Comparison of ENCODE assay signal across 1 cellular context in genomic region chr20:63658749-63659187, GRCh38.
TF ChIP-seq lines count a peak whose summit lies in the region.

No MANE protein-coding gene starts in this region.

TF ChIP-seq in HepG2, 621 proteins besides CTCF, POLR2A, EP300 and RAD21 (continued from another document and continues in another):
- TF ChIP-seq ZBTB4 (CRISPR knock-in tag; IDR thresholded peaks at IDR 0.05; ENCODE audit: borderline replicate concordance), result peak; percentile 71; the same call in 1 of the 2 replicates
- no peak; the same call in 1 of the 2 replicates for TF ChIP-seq ZNF431 (CRISPR knock-in tag; IDR thresholded peaks at IDR 0.05; ENCODE audit: borderline replicate concordance, low read depth)
- TF ChIP-seq RXRB (CRISPR knock-in tag; IDR thresholded peaks at IDR 0.05; ENCODE audit: borderline replicate concordance), result no peak
- TF ChIP-seq, protein P1, sequence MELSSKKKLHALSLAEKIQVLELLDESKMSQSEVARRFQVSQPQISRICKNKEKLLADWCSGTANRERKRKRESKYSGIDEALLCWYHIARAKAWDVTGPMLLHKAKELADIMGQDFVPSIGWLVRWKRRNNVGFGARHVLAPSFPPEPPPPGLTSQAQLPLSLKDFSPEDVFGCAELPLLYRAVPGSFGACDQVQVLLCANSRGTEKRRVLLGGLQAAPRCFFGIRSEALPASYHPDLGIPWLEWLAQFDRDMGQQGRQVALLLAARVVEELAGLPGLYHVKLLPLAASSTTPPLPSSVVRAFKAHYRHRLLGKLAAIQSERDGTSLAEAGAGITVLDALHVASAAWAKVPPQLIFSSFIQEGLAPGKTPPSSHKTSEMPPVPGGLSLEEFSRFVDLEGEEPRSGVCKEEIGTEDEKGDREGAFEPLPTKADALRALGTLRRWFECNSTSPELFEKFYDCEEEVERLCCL (CRISPR knock-in tag; IDR thresholded peaks at IDR 0.05; ENCODE audit: borderline replicate concordance), result peak; percentile 75; the same call in 1 of the 2 replicates
- peak; percentile 80; the same call in 1 of the 2 replicates for TF ChIP-seq ZNF879 (CRISPR knock-in tag; IDR thresholded peaks at IDR 0.05)
- no peak for TF ChIP-seq ATM (IDR thresholded peaks at IDR 0.05; ENCODE audit: borderline replicate concordance)
- TF ChIP-seq MTA3 (CRISPR knock-in tag; IDR thresholded peaks at IDR 0.05), result no peak
- no peak for TF ChIP-seq ZFP82 (CRISPR knock-in tag; IDR thresholded peaks at IDR 0.05; ENCODE audit: borderline replicate concordance)
- no peak for TF ChIP-seq ZNF101 (CRISPR knock-in tag; IDR thresholded peaks at IDR 0.05; ENCODE audit: borderline replicate concordance, low read depth)
- TF ChIP-seq MTF1 (CRISPR knock-in tag; IDR thresholded peaks at IDR 0.05), result no peak
- TF ChIP-seq ZNF776 (CRISPR knock-in tag; IDR thresholded peaks at IDR 0.05), result no peak
- TF ChIP-seq ZNF430 (CRISPR knock-in tag; IDR thresholded peaks at IDR 0.05), result no peak
- TF ChIP-seq HOXA5 (CRISPR knock-in tag; IDR thresholded peaks at IDR 0.05), result no peak
- 0 out of 2 replicates have a peak, but pooled peaks have one; percentile 62 for TF ChIP-seq ZNF512B (CRISPR knock-in tag; IDR thresholded peaks at IDR 0.05; ENCODE audit: borderline replicate concordance)
- no peak for TF ChIP-seq JDP2 (CRISPR knock-in tag; IDR thresholded peaks at IDR 0.05; ENCODE audit: borderline replicate concordance)
- TF ChIP-seq PHF21A (CRISPR knock-in tag; IDR thresholded peaks at IDR 0.05), result peak; percentile 36; the same call in 1 of the 2 replicates
- TF ChIP-seq TBX2 (CRISPR knock-in tag; IDR thresholded peaks at IDR 0.05; ENCODE audit: borderline replicate concordance), result peak; percentile 57; the same call in 1 of the 2 replicates
- TF ChIP-seq ZNF513 (CRISPR knock-in tag; conservative IDR thresholded peaks at IDR 0.05), result no peak
- no peak for TF ChIP-seq KLF11 (CRISPR knock-in tag; IDR thresholded peaks at IDR 0.05)
- TF ChIP-seq GATAD1 (CRISPR knock-in tag; IDR thresholded peaks at IDR 0.05), result no peak
- no peak for TF ChIP-seq NFRKB (IDR thresholded peaks at IDR 0.05)
- no peak for TF ChIP-seq PRDM15 (CRISPR knock-in tag; IDR thresholded peaks at IDR 0.05)
- TF ChIP-seq ZNF761 (CRISPR knock-in tag; conservative IDR thresholded peaks at IDR 0.05), result no peak
- no peak for TF ChIP-seq DPF2 (CRISPR knock-in tag; IDR thresholded peaks at IDR 0.05; ENCODE audit: borderline replicate concordance, low read depth)
- no peak for TF ChIP-seq ARNT (IDR thresholded peaks at IDR 0.05)
- TF ChIP-seq ZNF672 (CRISPR knock-in tag; IDR thresholded peaks at IDR 0.05), result no peak
- no peak for TF ChIP-seq POLR2G (IDR thresholded peaks at IDR 0.05; ENCODE audit: low read depth, low read length)
- no peak for TF ChIP-seq ZNF792 (CRISPR knock-in tag; IDR thresholded peaks at IDR 0.05)
- no peak for TF ChIP-seq FOXA1 (IDR thresholded peaks at IDR 0.05)
- no peak for TF ChIP-seq FOXA1 (CRISPR knock-in tag; IDR thresholded peaks at IDR 0.05)
- TF ChIP-seq TFDP2 (CRISPR knock-in tag; IDR thresholded peaks at IDR 0.05), result no peak
- 0 out of 2 replicates have a peak, but pooled peaks have one; percentile 16 for TF ChIP-seq ZNF670 (CRISPR knock-in tag; IDR thresholded peaks at IDR 0.05; ENCODE audit: borderline replicate concordance)
- TF ChIP-seq ZNF605 (CRISPR knock-in tag; IDR thresholded peaks at IDR 0.05), result no peak; the same call in 1 of the 2 replicates
- TF ChIP-seq ZNF556 (CRISPR knock-in tag; IDR thresholded peaks at IDR 0.05; ENCODE audit: borderline replicate concordance), result no peak
- 0 out of 2 replicates have a peak, but pooled peaks have one; percentile 2 for TF ChIP-seq ZNF747 (CRISPR knock-in tag; IDR thresholded peaks at IDR 0.05; ENCODE audit: borderline replicate concordance)
- TF ChIP-seq ZNF616 (CRISPR knock-in tag; IDR thresholded peaks at IDR 0.05; ENCODE audit: low read depth), result no peak; the same call in 1 of the 2 replicates
- TF ChIP-seq NR2F1 (CRISPR knock-in tag; IDR thresholded peaks at IDR 0.05), result no peak
- no peak for TF ChIP-seq FOSL2 (CRISPR knock-in tag; IDR thresholded peaks at IDR 0.05)
- TF ChIP-seq ZNF878 (CRISPR knock-in tag; IDR thresholded peaks at IDR 0.05), result no peak
- TF ChIP-seq GABPB1 (CRISPR knock-in tag; IDR thresholded peaks at IDR 0.05), result no peak
- TF ChIP-seq ZNF253 (CRISPR knock-in tag; IDR thresholded peaks at IDR 0.05; ENCODE audit: borderline replicate concordance), result no peak
- TF ChIP-seq ZNF775 (CRISPR knock-in tag; IDR thresholded peaks at IDR 0.05; ENCODE audit: borderline replicate concordance), result no peak
- TF ChIP-seq, protein P2, sequence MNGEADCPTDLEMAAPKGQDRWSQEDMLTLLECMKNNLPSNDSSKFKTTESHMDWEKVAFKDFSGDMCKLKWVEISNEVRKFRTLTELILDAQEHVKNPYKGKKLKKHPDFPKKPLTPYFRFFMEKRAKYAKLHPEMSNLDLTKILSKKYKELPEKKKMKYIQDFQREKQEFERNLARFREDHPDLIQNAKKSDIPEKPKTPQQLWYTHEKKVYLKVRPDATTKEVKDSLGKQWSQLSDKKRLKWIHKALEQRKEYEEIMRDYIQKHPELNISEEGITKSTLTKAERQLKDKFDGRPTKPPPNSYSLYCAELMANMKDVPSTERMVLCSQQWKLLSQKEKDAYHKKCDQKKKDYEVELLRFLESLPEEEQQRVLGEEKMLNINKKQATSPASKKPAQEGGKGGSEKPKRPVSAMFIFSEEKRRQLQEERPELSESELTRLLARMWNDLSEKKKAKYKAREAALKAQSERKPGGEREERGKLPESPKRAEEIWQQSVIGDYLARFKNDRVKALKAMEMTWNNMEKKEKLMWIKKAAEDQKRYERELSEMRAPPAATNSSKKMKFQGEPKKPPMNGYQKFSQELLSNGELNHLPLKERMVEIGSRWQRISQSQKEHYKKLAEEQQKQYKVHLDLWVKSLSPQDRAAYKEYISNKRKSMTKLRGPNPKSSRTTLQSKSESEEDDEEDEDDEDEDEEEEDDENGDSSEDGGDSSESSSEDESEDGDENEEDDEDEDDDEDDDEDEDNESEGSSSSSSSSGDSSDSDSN (CRISPR knock-in tag; IDR thresholded peaks at IDR 0.05), result peak; percentile 2; the same call in 1 of the 2 replicates
- no peak for TF ChIP-seq MAFF (IDR thresholded peaks at IDR 0.05; ENCODE audit: low read depth, low read length)
- TF ChIP-seq ZNF709 (CRISPR knock-in tag; IDR thresholded peaks at IDR 0.05), result no peak
- TF ChIP-seq, protein P3, sequence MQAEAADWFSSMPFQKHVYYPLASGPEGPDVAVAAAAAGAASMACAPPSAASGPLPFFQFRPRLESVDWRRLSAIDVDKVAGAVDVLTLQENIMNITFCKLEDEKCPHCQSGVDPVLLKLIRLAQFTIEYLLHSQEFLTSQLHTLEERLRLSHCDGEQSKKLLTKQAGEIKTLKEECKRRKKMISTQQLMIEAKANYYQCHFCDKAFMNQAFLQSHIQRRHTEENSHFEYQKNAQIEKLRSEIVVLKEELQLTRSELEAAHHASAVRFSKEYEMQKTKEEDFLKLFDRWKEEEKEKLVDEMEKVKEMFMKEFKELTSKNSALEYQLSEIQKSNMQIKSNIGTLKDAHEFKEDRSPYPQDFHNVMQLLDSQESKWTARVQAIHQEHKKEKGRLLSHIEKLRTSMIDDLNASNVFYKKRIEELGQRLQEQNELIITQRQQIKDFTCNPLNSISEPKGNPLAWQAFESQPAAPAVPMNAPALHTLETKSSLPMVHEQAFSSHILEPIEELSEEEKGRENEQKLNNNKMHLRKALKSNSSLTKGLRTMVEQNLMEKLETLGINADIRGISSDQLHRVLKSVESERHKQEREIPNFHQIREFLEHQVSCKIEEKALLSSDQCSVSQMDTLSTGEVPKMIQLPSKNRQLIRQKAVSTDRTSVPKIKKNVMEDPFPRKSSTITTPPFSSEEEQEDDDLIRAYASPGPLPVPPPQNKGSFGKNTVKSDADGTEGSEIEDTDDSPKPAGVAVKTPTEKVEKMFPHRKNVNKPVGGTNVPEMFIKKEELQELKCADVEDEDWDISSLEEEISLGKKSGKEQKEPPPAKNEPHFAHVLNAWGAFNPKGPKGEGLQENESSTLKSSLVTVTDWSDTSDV (CRISPR knock-in tag; IDR thresholded peaks at IDR 0.05), result peak; percentile 58; the same call in 1 of the 2 replicates
- no peak for TF ChIP-seq NCOA2 (CRISPR knock-in tag; IDR thresholded peaks at IDR 0.05)
